ENCODE assay signal across 8 cellular contexts in the genomic region with DNA sequence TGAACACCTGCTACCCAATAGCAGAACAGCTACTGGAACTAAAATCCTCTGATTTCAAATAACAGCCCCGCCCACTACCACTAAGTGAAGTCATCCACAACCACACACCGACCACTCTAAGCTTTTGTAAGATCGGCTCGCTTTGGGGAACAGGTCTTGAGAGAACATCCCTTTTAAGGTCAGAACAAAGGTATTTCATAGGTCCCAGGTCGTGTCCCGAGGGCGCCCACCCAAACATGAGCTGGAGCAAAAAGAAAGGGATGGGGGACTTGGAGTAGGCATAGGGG. TPM values are rescaled to one million over a fixed set of nuclear protein-coding genes. Genes with fewer than 3 reads are reported as not detected.
DNase-seq lines count a peak whose midpoint lies in the region; ATAC-seq, FAIRE-seq and TF ChIP-seq lines count a peak whose summit lies in the region.

No MANE protein-coding gene starts in this region.

- peak overlapping the region; percentile 96 for H3K4me3 Mint-ChIP-seq in activated T-helper 1 cell treated with anti-CD3 and anti-CD28 coated beads, Interleukin-12 subunit alpha, Interleukin-12 subunit beta, Interleukin-2, Interleukin-4 antibody, amounts not matched to agents 30 ng/mL and 10 ng/mL and 1 ng/mL, durations not matched to agents 14 hours and 24 hours and 36 hours

- no peak for TF ChIP-seq CTCF in fibroblast of villous mesenchyme (IDR thresholded peaks at IDR 0.05; ENCODE audit: insufficient read depth, low read depth, low read length)
- TF ChIP-seq CTCF in omental fat pad (IDR thresholded peaks at IDR 0.05) = no peak

- DNase-seq in NCI-H510A (lab: John Stamatoyannopoulos, UW) = peak; percentile 19
- no peak for DNase-seq in NCI-H510A treated with DMSO at 0.1 percent for 48 hours (lab: John Stamatoyannopoulos, UW)
- DNase-seq in NCI-H446 treated with DMSO at 0.1 percent for 48 hours (lab: John Stamatoyannopoulos, UW) = peak; percentile 36
- DNase-seq in activated T-helper 1 cell treated with anti-CD3 and anti-CD28 coated beads, Interleukin-12 subunit alpha, Interleukin-12 subunit beta, Interleukin-2, Interleukin-4 antibody, amounts not matched to agents 30 ng/mL and 10 ng/mL and 1 ng/mL, durations not matched to agents 14 hours and 24 hours and 36 hours (ENCODE audit: low spot score) = peak; percentile 49
- no peak for DNase-seq in fibroblast of villous mesenchyme (ENCODE audit: low read depth)
- DNase-seq in omental fat pad (ENCODE audit: low spot score) = peak; percentile 29
- peak; percentile 23 for DNase-seq in urothelium cell line (ENCODE audit: low spot score)

- no peaks in the 10 kb centered on the region for H3K27me3 Mint-ChIP-seq in activated T-helper 1 cell treated with anti-CD3 and anti-CD28 coated beads, Interleukin-12 subunit alpha, Interleukin-12 subunit beta, Interleukin-2, Interleukin-4 antibody, amounts not matched to agents 30 ng/mL and 10 ng/mL and 1 ng/mL, durations not matched to agents 14 hours and 24 hours and 36 hours (ENCODE audit: insufficient read depth)

- H3K9me3 Mint-ChIP-seq in activated T-helper 1 cell treated with anti-CD3 and anti-CD28 coated beads, Interleukin-12 subunit alpha, Interleukin-12 subunit beta, Interleukin-2, Interleukin-4 antibody, amounts not matched to agents 30 ng/mL and 10 ng/mL and 1 ng/mL, durations not matched to agents 14 hours and 24 hours and 36 hours = no peaks in the 10 kb centered on the region

- H3K4me1 Mint-ChIP-seq in activated T-helper 1 cell treated with anti-CD3 and anti-CD28 coated beads, Interleukin-12 subunit alpha, Interleukin-12 subunit beta, Interleukin-2, Interleukin-4 antibody, amounts not matched to agents 30 ng/mL and 10 ng/mL and 1 ng/mL, durations not matched to agents 14 hours and 24 hours and 36 hours (ENCODE audit: low read depth) = peaks cover 48% of the 10 kb centered on the region

- peak; percentile 4 for ATAC-seq in HG02840 (IDR thresholded peaks at IDR 0.05; ENCODE audit: low FRiP score, unreplicated experiment)
- ATAC-seq in omental fat pad (ENCODE audit: low FRiP score) = peak; percentile 64

- H3K4me3 ChIP-seq in fibroblast of villous mesenchyme (ENCODE audit: low read depth, low read length) = peak overlapping the region; percentile 93

- intact Hi-C loops in activated T-helper 1 cell treated with anti-CD3 and anti-CD28 coated beads, Interleukin-12 subunit alpha, Interleukin-12 subunit beta, Interleukin-2, Interleukin-4 antibody, amounts not matched to agents 30 ng/mL and 10 ng/mL and 1 ng/mL, durations not matched to agents 14 hours and 24 hours and 36 hours (cut with micrococcal nuclease) = loop anchor here (1.0 to 10.0 kb wide), 11 partner anchors 15 to 1510 kb away; a partner anchor contains a TSS

- H3K27ac Mint-ChIP-seq in activated T-helper 1 cell treated with anti-CD3 and anti-CD28 coated beads, Interleukin-12 subunit alpha, Interleukin-12 subunit beta, Interleukin-2, Interleukin-4 antibody, amounts not matched to agents 30 ng/mL and 10 ng/mL and 1 ng/mL, durations not matched to agents 14 hours and 24 hours and 36 hours = peak overlapping the region; percentile 100

- peaks cover 11% of the 10 kb centered on the region for H3K36me3 Mint-ChIP-seq in activated T-helper 1 cell treated with anti-CD3 and anti-CD28 coated beads, Interleukin-12 subunit alpha, Interleukin-12 subunit beta, Interleukin-2, Interleukin-4 antibody, amounts not matched to agents 30 ng/mL and 10 ng/mL and 1 ng/mL, durations not matched to agents 14 hours and 24 hours and 36 hours (ENCODE audit: low read depth)

- no peak for FAIRE-seq in urothelium cell line (lab: Jason Lieb, UNC)

RNA-seq across cellular contexts. Expression of a gene that starts 0.3 kb away (rescaled TPM):
- not detected in 2 replicates for total RNA-seq in activated T-helper 1 cell treated with anti-CD3 and anti-CD28 coated beads, Interleukin-12 subunit alpha, Interleukin-12 subunit beta, Interleukin-2, Interleukin-4 antibody, amounts not matched to agents 30 ng/mL and 10 ng/mL and 1 ng/mL, durations not matched to agents 14 hours and 24 hours and 36 hours
- total RNA-seq in fibroblast of villous mesenchyme = under 0.01 TPM in 2 replicates
- not detected for total RNA-seq in omental fat pad

RNA-seq across cellular contexts. Expression of a gene that starts 0.4 kb away (rescaled TPM):
- 16.7 and 18.9 TPM in 2 replicates for total RNA-seq in activated T-helper 1 cell treated with anti-CD3 and anti-CD28 coated beads, Interleukin-12 subunit alpha, Interleukin-12 subunit beta, Interleukin-2, Interleukin-4 antibody, amounts not matched to agents 30 ng/mL and 10 ng/mL and 1 ng/mL, durations not matched to agents 14 hours and 24 hours and 36 hours
- total RNA-seq in fibroblast of villous mesenchyme (10.4 and 11.0 TPM in 2 replicates), omental fat pad (1 to 10 TPM; 2.0 to 3.3 (median 2.5) TPM)

Comparison
In these comparisons a context has a peak if more than half of its experiments do, and no peak if none do; other contexts are left out.
1. DNase-seq: peak in NCI-H510A (single experiment), NCI-H446 treated with DMSO at 0.1 percent for 48 hours (single experiment), activated T-helper 1 cell treated with anti-CD3 and anti-CD28 coated beads, Interleukin-12 subunit alpha, Interleukin-12 subunit beta, Interleukin-2, Interleukin-4 antibody, amounts not matched to agents 30 ng/mL and 10 ng/mL and 1 ng/mL, durations not matched to agents 14 hours and 24 hours and 36 hours (single experiment), omental fat pad (single experiment) and urothelium cell line (single experiment); none in NCI-H510A treated with DMSO at 0.1 percent for 48 hours (single experiment) and fibroblast of villous mesenchyme (single experiment).